ENCODE assay signal across 1 cellular context in the genomic region with DNA sequence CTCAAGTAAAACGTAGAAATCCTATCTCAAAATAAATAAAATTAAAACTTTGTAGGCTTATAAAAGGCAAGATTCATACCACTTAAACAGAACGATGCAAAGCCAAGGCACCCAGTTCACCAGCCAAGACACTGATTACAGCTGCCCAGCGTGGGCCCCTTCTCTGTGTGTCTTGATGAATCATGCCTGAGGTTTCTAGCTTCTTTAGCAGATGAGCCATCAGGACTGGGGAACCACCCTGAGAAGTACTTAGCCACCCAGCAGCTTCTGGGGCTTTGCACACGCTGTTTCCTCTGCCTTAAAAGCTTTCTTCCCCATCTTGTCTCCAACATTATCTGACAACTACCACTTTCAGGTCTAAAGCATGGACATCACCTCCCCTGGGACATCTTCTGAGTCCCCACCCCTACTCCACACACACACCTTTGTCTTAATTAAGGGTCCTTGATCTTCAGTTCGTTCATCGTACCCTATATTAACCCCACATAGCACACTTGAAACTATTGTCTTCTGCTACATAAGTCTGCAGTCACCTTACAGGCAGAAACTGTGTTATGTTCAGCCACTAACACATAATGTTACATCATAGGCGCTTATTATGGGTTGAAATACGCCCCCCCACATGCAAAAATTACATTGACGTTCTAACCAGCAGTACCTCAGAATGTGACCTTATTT.
TF ChIP-seq lines count a peak whose summit lies in the region.

No MANE protein-coding gene starts in this region.

TF ChIP-seq in GM12878, 131 proteins besides CTCF, POLR2A, EP300 and RAD21:
- TF ChIP-seq PKNOX1 (IDR thresholded peaks at IDR 0.05) (no peak), ETV6 (conservative IDR thresholded peaks at IDR 0.05 in 1 of 2, IDR thresholded peaks at IDR 0.05 in 1 of 2; ENCODE audit: borderline replicate concordance in 1 of 2, low read depth in 1 of 2) (no peak), HDAC6 (IDR thresholded peaks at IDR 0.05; ENCODE audit: unreplicated experiment) (no peak), FOXM1 (IDR thresholded peaks at IDR 0.05; ENCODE audit: low read depth, low read length) (no peak), PAX8 (IDR thresholded peaks at IDR 0.05) (no peak), RFX5 (IDR thresholded peaks at IDR 0.05; ENCODE audit: low read depth, low read length) (no peak), NFXL1 (IDR thresholded peaks at IDR 0.05; ENCODE audit: borderline replicate concordance) (no peak), ESRRA (IDR thresholded peaks at IDR 0.05; ENCODE audit: low read length) (no peak), SREBF2 (IDR thresholded peaks at IDR 0.05; ENCODE audit: low read length) (no peak), KDM1A (IDR thresholded peaks at IDR 0.05; ENCODE audit: borderline replicate concordance) (no peak), ATF7 (IDR thresholded peaks at IDR 0.05; ENCODE audit: low read depth) (0 out of 2 replicates have a peak, but pooled peaks have one; percentile 35), MEF2A (IDR thresholded peaks at IDR 0.05; ENCODE audit: insufficient read depth, low read depth, low read length) (no peak), SUPT20H (IDR thresholded peaks at IDR 0.05; ENCODE audit: borderline replicate concordance, control insufficient read depth, low read depth, low read length) (no peak), TCF12 (IDR thresholded peaks at IDR 0.05; ENCODE audit: low read depth, low read length) (0 out of 2 replicates have a peak, but pooled peaks have one; percentile 25), ATF3 (IDR thresholded peaks at IDR 0.05; ENCODE audit: borderline replicate concordance, extremely low read depth, low read depth, low read length) (no peak), SMARCA5 (IDR thresholded peaks at IDR 0.05) (no peak), SMAD1 (IDR thresholded peaks at IDR 0.05; ENCODE audit: low read depth, partially characterized antibody) (no peak), POU2F2 (IDR thresholded peaks at IDR 0.05; ENCODE audit: borderline replicate concordance, low read depth, low read length) (no peak), RELA (IDR thresholded peaks at IDR 0.05; ENCODE audit: borderline replicate concordance, partially characterized antibody) (peak; percentile 27), SRF (IDR thresholded peaks at IDR 0.05; ENCODE audit: low read depth in 2 of 2, low read length in 2 of 2) (no peak), RBBP5 (conservative IDR thresholded peaks at IDR 0.05) (no peak), STAT3 (IDR thresholded peaks at IDR 0.05; ENCODE audit: low read depth, low read length) (no peak), MYB (IDR thresholded peaks at IDR 0.05; ENCODE audit: borderline replicate concordance, low read depth, low read length) (no peak), ZBTB11 (CRISPR knock-in tag; IDR thresholded peaks at IDR 0.05) (no peak), SREBF1 (IDR thresholded peaks at IDR 0.05; ENCODE audit: low read length) (no peak), RUNX3 (IDR thresholded peaks at IDR 0.05; ENCODE audit: low read length) (peak; percentile 61), NKRF (conservative IDR thresholded peaks at IDR 0.05) (no peak), HCFC1 (IDR thresholded peaks at IDR 0.05; ENCODE audit: low read length) (0 out of 2 replicates have a peak, but pooled peaks have one; percentile 8), FOS (IDR thresholded peaks at IDR 0.05; ENCODE audit: borderline replicate concordance, extremely low read depth, insufficient read length) (no peak), RELB (IDR thresholded peaks at IDR 0.05; ENCODE audit: low read depth) (no peak), ZNF207 (IDR thresholded peaks at IDR 0.05; ENCODE audit: borderline replicate concordance) (no peak), ZZZ3 (IDR thresholded peaks at IDR 0.05; ENCODE audit: control insufficient read depth, insufficient read length, low read depth) (no peak)
- TF ChIP-seq, protein P1, sequence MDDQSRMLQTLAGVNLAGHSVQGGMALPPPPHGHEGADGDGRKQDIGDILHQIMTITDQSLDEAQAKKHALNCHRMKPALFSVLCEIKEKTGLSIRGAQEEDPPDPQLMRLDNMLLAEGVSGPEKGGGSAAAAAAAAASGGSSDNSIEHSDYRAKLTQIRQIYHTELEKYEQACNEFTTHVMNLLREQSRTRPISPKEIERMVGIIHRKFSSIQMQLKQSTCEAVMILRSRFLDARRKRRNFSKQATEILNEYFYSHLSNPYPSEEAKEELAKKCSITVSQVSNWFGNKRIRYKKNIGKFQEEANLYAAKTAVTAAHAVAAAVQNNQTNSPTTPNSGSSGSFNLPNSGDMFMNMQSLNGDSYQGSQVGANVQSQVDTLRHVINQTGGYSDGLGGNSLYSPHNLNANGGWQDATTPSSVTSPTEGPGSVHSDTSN (IDR thresholded peaks at IDR 0.05; ENCODE audit: insufficient replicate concordance, low read depth, low read length) = no peak
- TF ChIP-seq, protein P2, sequence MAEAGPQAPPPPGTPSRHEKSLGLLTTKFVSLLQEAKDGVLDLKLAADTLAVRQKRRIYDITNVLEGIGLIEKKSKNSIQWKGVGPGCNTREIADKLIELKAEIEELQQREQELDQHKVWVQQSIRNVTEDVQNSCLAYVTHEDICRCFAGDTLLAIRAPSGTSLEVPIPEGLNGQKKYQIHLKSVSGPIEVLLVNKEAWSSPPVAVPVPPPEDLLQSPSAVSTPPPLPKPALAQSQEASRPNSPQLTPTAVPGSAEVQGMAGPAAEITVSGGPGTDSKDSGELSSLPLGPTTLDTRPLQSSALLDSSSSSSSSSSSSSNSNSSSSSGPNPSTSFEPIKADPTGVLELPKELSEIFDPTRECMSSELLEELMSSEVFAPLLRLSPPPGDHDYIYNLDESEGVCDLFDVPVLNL (IDR thresholded peaks at IDR 0.05; ENCODE audit: low read depth, low read length) = no peak
- TF ChIP-seq, protein P3, sequence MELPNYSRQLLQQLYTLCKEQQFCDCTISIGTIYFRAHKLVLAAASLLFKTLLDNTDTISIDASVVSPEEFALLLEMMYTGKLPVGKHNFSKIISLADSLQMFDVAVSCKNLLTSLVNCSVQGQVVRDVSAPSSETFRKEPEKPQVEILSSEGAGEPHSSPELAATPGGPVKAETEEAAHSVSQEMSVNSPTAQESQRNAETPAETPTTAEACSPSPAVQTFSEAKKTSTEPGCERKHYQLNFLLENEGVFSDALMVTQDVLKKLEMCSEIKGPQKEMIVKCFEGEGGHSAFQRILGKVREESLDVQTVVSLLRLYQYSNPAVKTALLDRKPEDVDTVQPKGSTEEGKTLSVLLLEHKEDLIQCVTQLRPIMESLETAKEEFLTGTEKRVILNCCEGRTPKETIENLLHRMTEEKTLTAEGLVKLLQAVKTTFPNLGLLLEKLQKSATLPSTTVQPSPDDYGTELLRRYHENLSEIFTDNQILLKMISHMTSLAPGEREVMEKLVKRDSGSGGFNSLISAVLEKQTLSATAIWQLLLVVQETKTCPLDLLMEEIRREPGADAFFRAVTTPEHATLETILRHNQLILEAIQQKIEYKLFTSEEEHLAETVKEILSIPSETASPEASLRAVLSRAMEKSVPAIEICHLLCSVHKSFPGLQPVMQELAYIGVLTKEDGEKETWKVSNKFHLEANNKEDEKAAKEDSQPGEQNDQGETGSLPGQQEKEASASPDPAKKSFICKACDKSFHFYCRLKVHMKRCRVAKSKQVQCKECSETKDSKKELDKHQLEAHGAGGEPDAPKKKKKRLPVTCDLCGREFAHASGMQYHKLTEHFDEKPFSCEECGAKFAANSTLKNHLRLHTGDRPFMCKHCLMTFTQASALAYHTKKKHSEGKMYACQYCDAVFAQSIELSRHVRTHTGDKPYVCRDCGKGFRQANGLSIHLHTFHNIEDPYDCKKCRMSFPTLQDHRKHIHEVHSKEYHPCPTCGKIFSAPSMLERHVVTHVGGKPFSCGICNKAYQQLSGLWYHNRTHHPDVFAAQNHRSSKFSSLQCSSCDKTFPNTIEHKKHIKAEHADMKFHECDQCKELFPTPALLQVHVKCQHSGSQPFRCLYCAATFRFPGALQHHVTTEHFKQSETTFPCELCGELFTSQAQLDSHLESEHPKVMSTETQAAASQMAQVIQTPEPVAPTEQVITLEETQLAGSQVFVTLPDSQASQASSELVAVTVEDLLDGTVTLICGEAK (IDR thresholded peaks at IDR 0.05; ENCODE audit: borderline replicate concordance) = no peak
- TF ChIP-seq, protein P4, sequence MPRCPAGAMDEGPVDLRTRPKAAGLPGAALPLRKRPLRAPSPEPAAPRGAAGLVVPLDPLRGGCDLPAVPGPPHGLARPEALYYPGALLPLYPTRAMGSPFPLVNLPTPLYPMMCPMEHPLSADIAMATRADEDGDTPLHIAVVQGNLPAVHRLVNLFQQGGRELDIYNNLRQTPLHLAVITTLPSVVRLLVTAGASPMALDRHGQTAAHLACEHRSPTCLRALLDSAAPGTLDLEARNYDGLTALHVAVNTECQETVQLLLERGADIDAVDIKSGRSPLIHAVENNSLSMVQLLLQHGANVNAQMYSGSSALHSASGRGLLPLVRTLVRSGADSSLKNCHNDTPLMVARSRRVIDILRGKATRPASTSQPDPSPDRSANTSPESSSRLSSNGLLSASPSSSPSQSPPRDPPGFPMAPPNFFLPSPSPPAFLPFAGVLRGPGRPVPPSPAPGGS (IDR thresholded peaks at IDR 0.05; ENCODE audit: borderline replicate concordance, insufficient read depth, low read depth, low read length, poor library complexity, severe bottlenecking) = peak; percentile 29
TF ChIP-seq in GM12878: peak in this region for 6.
